In the genomic region with DNA sequence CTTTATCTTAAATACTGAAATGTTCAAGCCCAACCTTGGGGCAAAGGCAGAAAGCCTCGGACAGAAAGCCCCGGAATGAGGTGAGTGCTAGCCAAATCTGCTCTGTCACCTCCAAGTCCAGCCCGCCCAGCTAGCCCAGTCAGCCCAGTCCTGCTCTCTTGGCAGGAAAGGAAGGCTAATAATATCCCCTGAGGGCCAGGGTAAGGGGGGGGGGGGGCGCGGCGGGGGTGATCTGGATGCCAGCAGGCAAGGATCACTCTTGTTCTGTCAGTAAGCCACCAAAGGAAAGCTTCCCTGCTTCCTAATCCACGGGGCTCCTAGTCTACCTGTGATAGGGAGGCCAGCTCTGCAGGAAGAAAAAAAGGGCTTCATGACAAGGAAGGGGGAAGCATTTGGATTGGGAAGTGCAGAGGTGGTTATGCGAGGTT, we compare ENCODE assay signal across 8 cellular contexts. TPM values are rescaled to one million over a fixed set of nuclear protein-coding genes. Genes with fewer than 3 reads are reported as not detected.
A peak's percentile ranks its signal among the peaks of the same experiment; 100 is the strongest.
DNase-seq lines count a peak whose midpoint lies in the region; ATAC-seq and TF ChIP-seq lines count a peak whose summit lies in the region.

No MANE protein-coding gene starts in this region.

- H3K4me1 ChIP-seq in right lobe of liver, result no peaks in the 10 kb centered on the region
- H3K4me1 ChIP-seq in upper lobe of left lung, result peaks cover 9 to 25% (median 17%) of the 10 kb centered on the region in 4 donors

- no peaks in the 10 kb centered on the region for H3K9me3 ChIP-seq in right lobe of liver
- no peaks in the 10 kb centered on the region for H3K9me3 ChIP-seq in upper lobe of left lung

- H3K36me3 ChIP-seq in right lobe of liver, result no peaks in the 10 kb centered on the region
- no peaks in the 10 kb centered on the region for H3K36me3 ChIP-seq in upper lobe of left lung

- no peaks in the 10 kb centered on the region for H3K9me3 Mint-ChIP-seq in chondrocyte (ENCODE audit: low read depth)

- peak; percentile 52 to 61 (median 59) for ATAC-seq in right lobe of liver
- ATAC-seq in upper lobe of left lung (ENCODE audit: low FRiP score in 2 of 2), result peak in 1 of 2 donors; percentile 48
- ATAC-seq in GM19395 (IDR thresholded peaks at IDR 0.05; ENCODE audit: unreplicated experiment), result no peak
- ATAC-seq in HG03196 (IDR thresholded peaks at IDR 0.05; ENCODE audit: unreplicated experiment), result no peak

- peak overlapping the region; percentile 86 for H3K27ac Mint-ChIP-seq in chondrocyte (ENCODE audit: unreplicated experiment)

- H3K4me1 Mint-ChIP-seq in chondrocyte (ENCODE audit: low read depth), result peaks cover 22% of the 10 kb centered on the region

- H3K4me3 ChIP-seq in right lobe of liver (peak overlapping the region; percentile 75 to 79 (median 79)), upper lobe of left lung (peak overlapping the region in 3 of 4 donors; percentile 96 to 99 (median 97))

- no peaks in the 10 kb centered on the region for H3K36me3 Mint-ChIP-seq in chondrocyte (ENCODE audit: low read depth)

- TF ChIP-seq POLR2A in right lobe of liver (IDR thresholded peaks at IDR 0.05) (no peak), upper lobe of left lung (IDR thresholded peaks at IDR 0.05) (no peak)

- H3K27me3 Mint-ChIP-seq in chondrocyte (ENCODE audit: low read depth), result no peaks in the 10 kb centered on the region

- TF ChIP-seq CTCF in chondrocyte (IDR thresholded peaks at IDR 0.05) (no peak), right lobe of liver (IDR thresholded peaks at IDR 0.05) (no peak), upper lobe of left lung (IDR thresholded peaks at IDR 0.05) (no peak)

- 10% methylated on average over 5 of the region's 8 CpGs for WGBS in right lobe of liver (ENCODE audit: insufficient coverage, low coverage, low lambda C conversion rate, missing lambda C conversion rate)
- 10 to 13% methylated on average over 5 to 6 of the region's 8 CpGs for WGBS in upper lobe of left lung, 2 donors

- H3K27me3 ChIP-seq in right lobe of liver (no peaks in the 10 kb centered on the region), upper lobe of left lung (no peaks in the 10 kb centered on the region)

- no peak for TF ChIP-seq EP300 in upper lobe of left lung (IDR thresholded peaks at IDR 0.05)

- no peak overlapping the region for H3K27ac ChIP-seq in right lobe of liver
- H3K27ac ChIP-seq in upper lobe of left lung, result peak overlapping the region in 2 of 4 donors; percentile 54 to 87

- DNase-seq in Daoy (ENCODE audit: low read depth), result peak; percentile 42
- DNase-seq in NCI-H2029 treated with DMSO at 0.1 percent for 48 hours (lab: John Stamatoyannopoulos, UW), result peak; percentile 74
- no peak for DNase-seq in chondrocyte (ENCODE audit: low spot score)
- peak; percentile 35 to 57 (median 56) for DNase-seq in right lobe of liver
- peak in 1 of 2 donors; percentile 40 for DNase-seq in upper lobe of left lung
- DNase-seq in NCI-H1092 treated with DMSO at 0.1 percent for 48 hours (lab: John Stamatoyannopoulos, UW), result no peak

- intact Hi-C loops in right lobe of liver (cut with DNase I), result no loop called here

- peak overlapping the region; percentile 87 for H3K4me3 Mint-ChIP-seq in chondrocyte (ENCODE audit: unreplicated experiment)

RNA-seq across cellular contexts. Expression of gene NDRG3, which starts 1.1 kb away (rescaled TPM):
- 6.0 and 9.9 TPM in 2 replicates for total RNA-seq in Daoy (2014; rRNA removed; shearing (Covaris generic))
- total RNA-seq in chondrocyte, result 27.6 to 34.5 TPM (median 28.1 TPM) in 3 replicates
- total RNA-seq in right lobe of liver, result 1 to 10 TPM; 5.2 to 8.0 (median 7.0) TPM
- 10 to 100 TPM in 5 of 6 donors, 1 to 10 TPM in 1; 7.8 to 28.7 (median 18.2) TPM for total RNA-seq in upper lobe of left lung

RNA-seq across cellular contexts. Expression of gene DSN1, which starts 28.8 kb away (rescaled TPM):
- 37.7 and 51.7 TPM in 2 replicates for total RNA-seq in Daoy (2014; rRNA removed; shearing (Covaris generic))
- 7.4 to 14.9 TPM (median 8.3 TPM) in 3 replicates for total RNA-seq in chondrocyte
- total RNA-seq in right lobe of liver, result 1 to 10 TPM; 2.7 to 9.8 (median 4.7) TPM
- 10 to 100 TPM in 2 of 6 donors, 1 to 10 TPM in 4; 4.7 to 29.3 (median 7.8) TPM for total RNA-seq in upper lobe of left lung

Comparison
In these comparisons a context has a peak if more than half of its experiments do, and no peak if none do; other contexts are left out.
1. DNase-seq: peak in Daoy (single experiment), NCI-H2029 treated with DMSO at 0.1 percent for 48 hours (single experiment) and right lobe of liver (3 of 3); none in chondrocyte (single experiment) and NCI-H1092 treated with DMSO at 0.1 percent for 48 hours (single experiment).
2. ATAC-seq: peak in right lobe of liver (4 of 4); none in GM19395 (single experiment) and HG03196 (single experiment).